Comparison of ENCODE assay signal across 14 cellular contexts in the genomic region with DNA sequence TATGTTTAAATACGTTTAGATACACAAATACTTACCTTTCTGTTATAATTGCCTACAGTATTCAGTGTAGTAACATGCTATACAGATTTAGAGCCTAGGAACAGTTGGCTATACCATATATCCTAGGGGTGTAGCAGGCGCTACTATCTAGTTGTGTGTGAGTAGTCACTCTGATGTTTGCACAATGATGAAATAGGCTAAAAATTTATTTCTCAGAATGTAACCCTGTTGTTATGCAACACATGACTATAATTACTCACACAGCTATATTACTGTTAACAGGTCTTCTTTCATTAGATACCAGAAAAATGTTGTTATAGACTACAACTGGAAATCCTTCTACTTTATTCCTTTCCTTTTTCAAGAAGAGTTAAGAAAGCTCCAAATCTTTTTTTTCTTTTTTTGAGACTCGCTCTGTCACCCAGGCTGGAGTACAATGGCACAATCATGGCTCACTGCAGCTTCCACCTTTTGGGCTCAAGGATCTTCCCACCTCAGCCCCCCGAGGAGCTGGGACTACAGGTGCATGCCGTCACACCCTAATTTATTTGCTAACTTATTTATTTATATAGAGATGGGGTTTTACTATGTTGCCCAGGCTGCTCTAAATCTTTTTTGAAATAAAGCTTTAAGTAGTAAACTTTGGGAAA. TPM values are rescaled to one million over a fixed set of nuclear protein-coding genes. Genes with fewer than 3 reads are reported as not detected.
DNase-seq lines count a peak whose midpoint lies in the region; ATAC-seq and TF ChIP-seq lines count a peak whose summit lies in the region.
"Had no signal": no experiment of that assay in that cellular context is flagged by ENCODE, and none has a peak within 500 bp of the region (broad histone marks: within the 10 kb centered on the region; RNA-seq: fewer than 3 reads in every experiment).

No MANE protein-coding gene starts in this region.

- H3K9me3 Mint-ChIP-seq in osteocyte (ENCODE audit: unreplicated experiment): no peaks in the 10 kb centered on the region
- H3K9me3 Mint-ChIP-seq in progenitor cell of endocrine pancreas (ENCODE audit: low read depth): no peaks in the 10 kb centered on the region
- H3K9me3 Mint-ChIP-seq: activated naive CD8-positive, alpha-beta T cell treated with anti-CD3 and anti-CD28 coated beads, Interleukin-2, amount 10 ng/mL, durations not matched to agents 7 days and 5 days had no signal

- TF ChIP-seq CTCF in osteocyte (IDR thresholded peaks at IDR 0.05) (no peak), progenitor cell of endocrine pancreas (IDR thresholded peaks at IDR 0.05; ENCODE audit: unreplicated experiment) (no peak), GM10266 (IDR thresholded peaks at IDR 0.05; ENCODE audit: control insufficient read depth, insufficient read depth, low read depth, missing control alignments) (no peak)

- H3K4me3 Mint-ChIP-seq in osteocyte (ENCODE audit: unreplicated experiment) (no peak overlapping the region), progenitor cell of endocrine pancreas (ENCODE audit: low read depth) (no peak overlapping the region)
- H3K4me3 Mint-ChIP-seq: activated naive CD8-positive, alpha-beta T cell treated with anti-CD3 and anti-CD28 coated beads, Interleukin-2, amount 10 ng/mL, durations not matched to agents 7 days and 5 days had no signal

- peaks cover 49% of the 10 kb centered on the region for H3K36me3 Mint-ChIP-seq in osteocyte (ENCODE audit: unreplicated experiment)
- peaks cover 20% of the 10 kb centered on the region for H3K36me3 Mint-ChIP-seq in progenitor cell of endocrine pancreas (ENCODE audit: insufficient read depth)

- H3K27ac Mint-ChIP-seq in osteocyte (ENCODE audit: unreplicated experiment) (peak overlapping the region; percentile 54), progenitor cell of endocrine pancreas (no peak overlapping the region)
- H3K27ac Mint-ChIP-seq: activated naive CD8-positive, alpha-beta T cell treated with anti-CD3 and anti-CD28 coated beads, Interleukin-2, amount 10 ng/mL, durations not matched to agents 7 days and 5 days had no signal

- peaks cover 8% of the 10 kb centered on the region for H3K4me1 Mint-ChIP-seq in osteocyte (ENCODE audit: unreplicated experiment)
- H3K4me1 Mint-ChIP-seq in progenitor cell of endocrine pancreas (ENCODE audit: low read depth): no peaks in the 10 kb centered on the region
- H3K4me1 Mint-ChIP-seq: activated naive CD8-positive, alpha-beta T cell treated with anti-CD3 and anti-CD28 coated beads, Interleukin-2, amount 10 ng/mL, durations not matched to agents 7 days and 5 days had no signal

- no peaks in the 10 kb centered on the region for H3K27me3 Mint-ChIP-seq in osteocyte (ENCODE audit: unreplicated experiment)
- H3K27me3 Mint-ChIP-seq in progenitor cell of endocrine pancreas: no peaks in the 10 kb centered on the region
- H3K27me3 Mint-ChIP-seq: activated naive CD8-positive, alpha-beta T cell treated with anti-CD3 and anti-CD28 coated beads, Interleukin-2, amount 10 ng/mL, durations not matched to agents 7 days and 5 days had no signal

- ATAC-seq in HG02610 (IDR thresholded peaks at IDR 0.05; ENCODE audit: unreplicated experiment): no peak

- DNase-seq in GM04503 (ENCODE audit: low read depth) (peak; percentile 76), NCI-H460 (ENCODE audit: extremely low read depth, low read depth) (peak; percentile 70), fibroblast of gingiva (ENCODE audit: low read depth) (peak; percentile 73), osteocyte (ENCODE audit: extremely low spot score, unreplicated experiment) (no peak), progenitor cell of endocrine pancreas (ENCODE audit: low spot score, unreplicated experiment) (no peak), GM10266 (ENCODE audit: extremely low spot score) (no peak)
- no peak for DNase-seq in activated T-cell treated with anti-CD3 and anti-CD28 coated beads, Interleukin-2, amount 50 U/mL, for 1 hour
- DNase-seq: activated CD4-positive, alpha-beta T cell treated with anti-CD3 and anti-CD28 coated beads, Interleukin-2, amount 50 U/mL, for 1 hour; activated naive CD8-positive, alpha-beta T cell treated with anti-CD3 and anti-CD28 coated beads, Interleukin-2, amount 10 ng/mL, durations not matched to agents 7 days and 5 days; DMS79; NCI-H2081; stimulated activated CD4-positive, alpha-beta T cell treated with anti-CD3 and anti-CD28 coated beads, Interleukin-15, amount 100 ng/mL, for 24 hours; stimulated activated naive CD4-positive, alpha-beta T cell treated with Interleukin-2 at 50 U/mL for 16 hours had no signal

RNA-seq across cellular contexts. Expression of a gene that starts 48.5 kb away (rescaled TPM):
- 27.9 and 29.9 TPM in 2 replicates for total RNA-seq in NCI-H460 (2014; rRNA removed; shearing (Covaris generic))
- 9.2 and 22.9 TPM in 2 replicates for polyA plus RNA-seq in NCI-H460 (2014; cell fraction: nucleus; rRNA removed)
- total RNA-seq in osteocyte (9.2 and 10.3 TPM in 2 replicates), progenitor cell of endocrine pancreas (10.0 and 13.6 TPM in 2 replicates)

Comparison
In these comparisons a context has a peak if more than half of its experiments do, and no peak if none do; other contexts are left out.
1. DNase-seq: peak in GM04503 (single experiment), NCI-H460 (single experiment) and fibroblast of gingiva (single experiment); none in osteocyte (single experiment), progenitor cell of endocrine pancreas (single experiment), GM10266 (single experiment) and activated T-cell treated with anti-CD3 and anti-CD28 coated beads, Interleukin-2, amount 50 U/mL, for 1 hour (single experiment).